Comparison of ENCODE assay signal across 8 cellular contexts in genomic region chr14:68824517-68825347, GRCh38. TPM values are rescaled to one million over a fixed set of nuclear protein-coding genes. Genes with fewer than 3 reads are reported as not detected.
A peak's percentile ranks its signal among the peaks of the same experiment; 100 is the strongest.
DNase-seq lines count a peak whose midpoint lies in the region; ATAC-seq, FAIRE-seq and TF ChIP-seq lines count a peak whose summit lies in the region.

No MANE protein-coding gene starts in this region.

- H3K27me3 Mint-ChIP-seq in Caco-2 (ENCODE audit: insufficient read depth, unreplicated experiment), result no peaks in the 10 kb centered on the region

- TF ChIP-seq CTCF in Caco-2 (IDR thresholded peaks at IDR 0.05; ENCODE audit: insufficient read depth in 1 of 2, low read depth in 1 of 2, low read length in 1 of 2, severe bottlenecking in 1 of 2, unreplicated experiment in 1 of 2) (peak; percentile 83 to 87), OCI-LY3 (IDR thresholded peaks at IDR 0.05; ENCODE audit: low read depth, low read length) (peak; percentile 97), breast epithelium (IDR thresholded peaks at IDR 0.05) (peak; percentile 60 to 77 (median 64)), kidney epithelial cell (IDR thresholded peaks at IDR 0.05; ENCODE audit: insufficient read depth, low read length, poor library complexity, severe bottlenecking) (peak; percentile 92)

- H3K4me3 Mint-ChIP-seq in Caco-2 (ENCODE audit: unreplicated experiment), result no peak overlapping the region
- H3K4me3 Mint-ChIP-seq in stimulated activated effector memory CD8-positive, alpha-beta T cell treated with anti-CD3 and anti-CD28 coated beads, Interleukin-12 subunit alpha, Interleukin-12 subunit beta, amount 100 ng/mL, for 72 hours, result no peak overlapping the region

- no peaks in the 10 kb centered on the region for H3K27me3 ChIP-seq in Caco-2 (replicated peaks; ENCODE audit: control insufficient read depth, insufficient read depth, low read length)
- H3K27me3 ChIP-seq in OCI-LY3 (ENCODE audit: low read depth, low read length), result no peaks in the 10 kb centered on the region
- H3K27me3 ChIP-seq in breast epithelium, result no peaks in the 10 kb centered on the region
- no peaks in the 10 kb centered on the region for H3K27me3 ChIP-seq in kidney epithelial cell (ENCODE audit: control insufficient read depth, insufficient read depth, low read length)

- H2AFZ ChIP-seq in OCI-LY3 (ENCODE audit: low read depth, low read length), result peak overlapping the region; percentile 95

- peak overlapping the region; percentile 55; the same call in 1 of the 2 replicates for H3K9ac ChIP-seq in OCI-LY3 (ENCODE audit: low read length)

- no peaks in the 10 kb centered on the region for H3K9me3 ChIP-seq in Caco-2
- no peaks in the 10 kb centered on the region for H3K9me3 ChIP-seq in OCI-LY3 (ENCODE audit: insufficient read depth, low read length)
- H3K9me3 ChIP-seq in breast epithelium, result no peaks in the 10 kb centered on the region

- H3K27ac ChIP-seq in OCI-LY3 (ENCODE audit: low read length), result no peak overlapping the region
- no peak overlapping the region for H3K27ac ChIP-seq in breast epithelium

- H3K9me3 Mint-ChIP-seq in Caco-2 (ENCODE audit: unreplicated experiment), result no peaks in the 10 kb centered on the region
- no peaks in the 10 kb centered on the region for H3K9me3 Mint-ChIP-seq in stimulated activated effector memory CD8-positive, alpha-beta T cell treated with anti-CD3 and anti-CD28 coated beads, Interleukin-12 subunit alpha, Interleukin-12 subunit beta, amount 100 ng/mL, for 72 hours

- H3K4me1 ChIP-seq in Caco-2 (peaks cover 10% of the 10 kb centered on the region), OCI-LY3 (ENCODE audit: low read length) (peaks cover 39% of the 10 kb centered on the region), breast epithelium (peaks cover 0 to 1% of the 10 kb centered on the region in 2 donors)

- TF ChIP-seq POLR2A in H54 (IDR thresholded peaks at IDR 0.05; ENCODE audit: low read depth, low read length), result no peak
- TF ChIP-seq POLR2A in breast epithelium (IDR thresholded peaks at IDR 0.05), result no peak

- H3K27ac Mint-ChIP-seq in Caco-2 (ENCODE audit: unreplicated experiment), result no peak overlapping the region
- no peak overlapping the region for H3K27ac Mint-ChIP-seq in stimulated activated effector memory CD8-positive, alpha-beta T cell treated with anti-CD3 and anti-CD28 coated beads, Interleukin-12 subunit alpha, Interleukin-12 subunit beta, amount 100 ng/mL, for 72 hours

- ATAC-seq in stimulated activated effector memory CD8-positive, alpha-beta T cell treated with anti-CD3 and anti-CD28 coated beads, Interleukin-12 subunit alpha, Interleukin-12 subunit beta, amount 100 ng/mL, for 72 hours, result peak; percentile 35
- ATAC-seq in HG02938 (IDR thresholded peaks at IDR 0.05; ENCODE audit: unreplicated experiment), result no peak
- no peak for ATAC-seq in HG03520 (IDR thresholded peaks at IDR 0.05; ENCODE audit: unreplicated experiment)

- FAIRE-seq in H54 (lab: Jason Lieb, UNC), result peak; percentile 88

- H4K20me1 ChIP-seq in OCI-LY3 (ENCODE audit: insufficient read depth, low read length), result no peaks in the 10 kb centered on the region

- POLR2A ChIA-PET in Caco-2 (lab: Charles Lee), result no interaction called here

- no peaks in the 10 kb centered on the region for H3K79me2 ChIP-seq in OCI-LY3 (ENCODE audit: low read length)

- DNase-seq in Caco-2 (peak; percentile 78 to 84), H54 (ENCODE audit: insufficient read length, low spot score) (peak; percentile 68), breast epithelium (ENCODE audit: low spot score in 2 of 2) (peak; percentile 38 to 85), kidney epithelial cell (ENCODE audit: low read depth) (no peak)
- DNase-seq in stimulated activated effector memory CD8-positive, alpha-beta T cell treated with anti-CD3 and anti-CD28 coated beads, Interleukin-12 subunit alpha, Interleukin-12 subunit beta, amount 100 ng/mL, for 72 hours (ENCODE audit: low spot score in 2 of 2), result no peak

- H3K4me1 Mint-ChIP-seq in Caco-2 (ENCODE audit: low read depth, unreplicated experiment), result no peaks in the 10 kb centered on the region
- peaks cover 47% of the 10 kb centered on the region for H3K4me1 Mint-ChIP-seq in stimulated activated effector memory CD8-positive, alpha-beta T cell treated with anti-CD3 and anti-CD28 coated beads, Interleukin-12 subunit alpha, Interleukin-12 subunit beta, amount 100 ng/mL, for 72 hours

- CTCF ChIA-PET in Caco-2 (lab: Charles Lee), result interaction anchor here (0.5 to 1.9 kb wide), 8 partner anchors 10 to 942 kb away, joined by 3 to 11 read pairs (median 4); partner anchors contain the start of gene ZFP36L1

- intact Hi-C loops in Caco-2 (cut with micrococcal nuclease; ENCODE audit: unreplicated experiment) (loop anchor here (1.0 kb wide), 1 partner anchor 20 kb away; no protein-coding TSS in a partner anchor), breast epithelium (cut with DNase I; ENCODE audit: low total_unique reads) (loop anchor here (10.0 kb wide), 1 partner anchor 890 kb away; no protein-coding TSS in a partner anchor)

- no peaks in the 10 kb centered on the region for H3K36me3 ChIP-seq in Caco-2 (ENCODE audit: control insufficient read depth, insufficient read depth, low read length)
- no peaks in the 10 kb centered on the region for H3K36me3 ChIP-seq in OCI-LY3 (replicated peaks; ENCODE audit: low read depth, low read length)
- no peaks in the 10 kb centered on the region for H3K36me3 ChIP-seq in breast epithelium
- no peaks in the 10 kb centered on the region for H3K36me3 ChIP-seq in kidney epithelial cell (ENCODE audit: control insufficient read depth, insufficient read depth, low read length)

- no TSS peak for BruUV-seq in Caco-2 (replicated peaks; lab: Mats Ljungman, UMichigan)

- no peaks in the 10 kb centered on the region for H3K36me3 Mint-ChIP-seq in Caco-2 (ENCODE audit: insufficient read depth, unreplicated experiment)
- H3K36me3 Mint-ChIP-seq in stimulated activated effector memory CD8-positive, alpha-beta T cell treated with anti-CD3 and anti-CD28 coated beads, Interleukin-12 subunit alpha, Interleukin-12 subunit beta, amount 100 ng/mL, for 72 hours, result no peaks in the 10 kb centered on the region

- H3K4me2 ChIP-seq in OCI-LY3 (ENCODE audit: low read length), result peak overlapping the region; percentile 87

- H3K4me3 ChIP-seq in Caco-2 (ENCODE audit: low read depth, low read length) (no peak overlapping the region), OCI-LY3 (ENCODE audit: low read length) (peak overlapping the region; percentile 73), breast epithelium (peak overlapping the region in 1 of 3 donors; percentile 39), kidney epithelial cell (ENCODE audit: low read depth, low read length) (no peak overlapping the region)

RNA-seq across cellular contexts. Expression of gene ZFP36L1, which starts 31.9 kb away (rescaled TPM):
- total RNA-seq in Caco-2 (2022) (94.8 and 103 TPM in 2 replicates), breast epithelium (100 to 1,000 TPM; 198 to 737 (median 492) TPM), kidney epithelial cell (144 and 273 TPM in 2 replicates)

Comparison
In these comparisons a context has a peak if more than half of its experiments do, and no peak if none do; other contexts are left out.
1. DNase-seq: peak in Caco-2 (2 of 2), H54 (single experiment) and breast epithelium (2 of 2); none in kidney epithelial cell (single experiment) and stimulated activated effector memory CD8-positive, alpha-beta T cell treated with anti-CD3 and anti-CD28 coated beads, Interleukin-12 subunit alpha, Interleukin-12 subunit beta, amount 100 ng/mL, for 72 hours (0 of 2).
2. Peak in every context shown above with its lines, with median percentiles within 50 percentile points of each other: CTCF ChIP-seq.